Comparison of ENCODE assay signal across 8 cellular contexts in genomic region chr21:42892931-42893660, GRCh38.
A peak's percentile ranks its signal among the peaks of the same experiment; 100 is the strongest.
DNase-seq lines count a peak whose midpoint lies in the region; ATAC-seq and TF ChIP-seq lines count a peak whose summit lies in the region.

TSS of gene NDUFV3 (plus strand) at chr21:42893309. CDS start at chr21:42893334, 25 bp downstream.

- H3K36me3 Mint-ChIP-seq in central memory CD8-positive, alpha-beta T cell (ENCODE audit: insufficient read depth) = peaks cover 26% of the 10 kb centered on the region

- no peaks in the 10 kb centered on the region for H3K27me3 Mint-ChIP-seq in central memory CD8-positive, alpha-beta T cell

- DNase-seq in AG09309 (ENCODE audit: low read depth) (peak; percentile 84), NCI-H446 (lab: John Stamatoyannopoulos, UW) (peak; percentile 97 to 100), iris pigment epithelial cell (ENCODE audit: low read depth) (peak; percentile 97)
- peak; percentile 100 for DNase-seq in activated CD4-positive, CD25-positive, alpha-beta regulatory T cell treated with anti-CD3 and anti-CD28 coated beads, Interleukin-2, amount 50 U/mL, for 16 hours (ENCODE audit: low read depth, low spot score)
- peak; percentile 94 to 96 for DNase-seq in central memory CD8-positive, alpha-beta T cell (ENCODE audit: low spot score in 2 of 2)
- peak; percentile 100 for DNase-seq in stimulated activated CD4-positive, alpha-beta T cell treated with anti-CD3 and anti-CD28 coated beads, Interleukin-12 subunit alpha, Interleukin-12 subunit beta, amount 100 ng/mL, for 4 hours

- peaks cover 23% of the 10 kb centered on the region for H3K4me1 Mint-ChIP-seq in central memory CD8-positive, alpha-beta T cell

- peak within 1 kb of the TSS; percentile 93 for H3K27ac Mint-ChIP-seq in central memory CD8-positive, alpha-beta T cell (ENCODE audit: low read depth)

- ATAC-seq in GM19025 (IDR thresholded peaks at IDR 0.05; ENCODE audit: low read depth, unreplicated experiment) (peak; percentile 91), HG03342 (IDR thresholded peaks at IDR 0.05; ENCODE audit: unreplicated experiment) (peak; percentile 87)
- peak; percentile 93 for ATAC-seq in central memory CD8-positive, alpha-beta T cell (replicated peaks; ENCODE audit: extremely low read depth, poor library complexity, severe bottlenecking)

- H3K4me3 Mint-ChIP-seq in central memory CD8-positive, alpha-beta T cell = peak within 1 kb of the TSS; percentile 89

- H3K4me3 ChIP-seq in AG09309 (ENCODE audit: control insufficient read depth, low read depth, low read length) = peak within 1 kb of the TSS; percentile 77

- no peaks in the 10 kb centered on the region for H3K9me3 Mint-ChIP-seq in central memory CD8-positive, alpha-beta T cell

- no peak for TF ChIP-seq CTCF in AG09309 (IDR thresholded peaks at IDR 0.05; ENCODE audit: control insufficient read depth, insufficient read depth, low read depth, low read length, missing control alignments)

Comparison
In these comparisons a context has a peak if more than half of its experiments do, and no peak if none do; other contexts are left out.
1. Peak in every context shown above with its lines: DNase-seq, ATAC-seq and H3K4me3 ChIP-seq.